Comparison of ENCODE assay signal across 29 cellular contexts in genomic region chr3:38086496-38086895, GRCh38. TPM values are rescaled to one million over a fixed set of nuclear protein-coding genes. Genes with fewer than 3 reads are reported as not detected.
"Had no signal": no experiment of that assay in that cellular context is flagged by ENCODE, and none has a peak within 500 bp of the region (broad histone marks: within the 10 kb centered on the region; RNA-seq: fewer than 3 reads in every experiment).

No MANE protein-coding gene starts in this region.

- H3K4me3 Mint-ChIP-seq: activated CD4-positive, alpha-beta memory T cell treated with anti-CD3 and anti-CD28 coated beads for 36 hours; activated CD4-positive, alpha-beta T cell treated with anti-CD3 and anti-CD28 coated beads for 36 hours; activated CD4-positive, alpha-beta T cell treated with anti-CD3 and anti-CD28 coated beads, Interleukin-2, amount 10 ng/mL, durations not matched to agents 24 days and 14 days; activated CD8-positive, alpha-beta memory T cell treated with anti-CD3 and anti-CD28 coated beads, Interleukin-2, amount 10 ng/mL, durations not matched to agents 7 days and 5 days; activated CD8-positive, alpha-beta T cell treated with anti-CD3 and anti-CD28 coated beads, Interleukin-2, amount 10 ng/mL, durations not matched to agents 7 days and 5 days; activated naive CD4-positive, alpha-beta T cell treated with anti-CD3 and anti-CD28 coated beads for 36 hours; activated naive CD8-positive, alpha-beta T cell treated with anti-CD3 and anti-CD28 coated beads, Interleukin-2, amount 10 ng/mL, durations not matched to agents 7 days and 5 days; activated T-helper 1 cell treated with anti-CD3 and anti-CD28 coated beads, Interleukin-12 subunit alpha, Interleukin-12 subunit beta, Interleukin-2, Interleukin-4 antibody, amounts not matched to agents 30 ng/mL and 10 ng/mL and 1 ng/mL, durations not matched to agents 14 hours and 24 hours and 36 hours; brain had no signal

- H3K4me1 ChIP-seq: ascending aorta, breast epithelium, colonic mucosa, esophagus squamous epithelium had no signal

- H3K27ac ChIP-seq: breast epithelium, cardiac muscle cell, colonic mucosa, epithelial cell of prostate, esophagus squamous epithelium had no signal

- ATAC-seq: activated CD4-positive, alpha-beta T cell treated with anti-CD3 and anti-CD28 coated beads for 36 hours had no signal

- DNase-seq: activated CD4-positive, alpha-beta memory T cell treated with anti-CD3 and anti-CD28 coated beads for 36 hours; activated CD4-positive, alpha-beta T cell treated with anti-CD3 and anti-CD28 coated beads for 36 hours; activated CD4-positive, alpha-beta T cell treated with anti-CD3 and anti-CD28 coated beads, Interleukin-2, amount 10 ng/mL, durations not matched to agents 24 days and 14 days; activated CD4-positive, CD25-positive, alpha-beta regulatory T cell; activated CD4-positive, CD25-positive, alpha-beta regulatory T cell treated with anti-CD3 and anti-CD28 coated beads, Interleukin-2, amount 50 U/mL, for 72 hours; activated CD8-positive, alpha-beta memory T cell treated with anti-CD3 and anti-CD28 coated beads, Interleukin-2, amount 10 ng/mL, durations not matched to agents 7 days and 5 days; activated CD8-positive, alpha-beta memory T cell treated with anti-CD3 and anti-CD28 coated beads, Interleukin-2, amount 50 U/mL, for 4 hours; activated CD8-positive, alpha-beta T cell treated with anti-CD3 and anti-CD28 coated beads, Interleukin-2, amount 10 ng/mL, durations not matched to agents 7 days and 5 days; activated effector memory CD4-positive, alpha-beta T cell treated with anti-CD3 and anti-CD28 coated beads, Interleukin-2, amount 50 U/mL, for 16 hours; activated naive CD4-positive, alpha-beta T cell treated with anti-CD3 and anti-CD28 coated beads for 36 hours; activated naive CD8-positive, alpha-beta T cell treated with anti-CD3 and anti-CD28 coated beads, Interleukin-2, amount 10 ng/mL, durations not matched to agents 7 days and 5 days; activated T-cell treated with anti-CD3 and anti-CD28 coated beads, Interleukin-2, amount 50 U/mL, for 1 hour; activated T-cell treated with anti-CD3 and anti-CD28 coated beads, Interleukin-2, amount 50 U/mL, for 48 hours; central memory CD4-positive, alpha-beta T cell; cerebellar nuclear complex; colonic mucosa; effector CD8-positive, alpha-beta T cell; esophagus squamous epithelium; foreskin fibroblast; T-helper 1 cell; T-helper 2 cell had no signal

- H3K27me3 ChIP-seq: ascending aorta, breast epithelium, cardiac muscle cell, colonic mucosa, esophagus squamous epithelium had no signal

- H3K4me3 ChIP-seq: ascending aorta, breast epithelium, cardiac muscle cell, colonic mucosa, esophagus squamous epithelium had no signal

- H3K27ac Mint-ChIP-seq: activated CD4-positive, alpha-beta memory T cell treated with anti-CD3 and anti-CD28 coated beads for 36 hours; activated CD4-positive, alpha-beta T cell treated with anti-CD3 and anti-CD28 coated beads for 36 hours; activated CD4-positive, alpha-beta T cell treated with anti-CD3 and anti-CD28 coated beads, Interleukin-2, amount 10 ng/mL, durations not matched to agents 24 days and 14 days; activated CD8-positive, alpha-beta memory T cell treated with anti-CD3 and anti-CD28 coated beads, Interleukin-2, amount 10 ng/mL, durations not matched to agents 7 days and 5 days; activated CD8-positive, alpha-beta T cell treated with anti-CD3 and anti-CD28 coated beads, Interleukin-2, amount 10 ng/mL, durations not matched to agents 7 days and 5 days; activated naive CD4-positive, alpha-beta T cell treated with anti-CD3 and anti-CD28 coated beads for 36 hours; activated naive CD8-positive, alpha-beta T cell treated with anti-CD3 and anti-CD28 coated beads, Interleukin-2, amount 10 ng/mL, durations not matched to agents 7 days and 5 days; activated T-helper 1 cell treated with anti-CD3 and anti-CD28 coated beads, Interleukin-12 subunit alpha, Interleukin-12 subunit beta, Interleukin-2, Interleukin-4 antibody, amounts not matched to agents 30 ng/mL and 10 ng/mL and 1 ng/mL, durations not matched to agents 14 hours and 24 hours and 36 hours; activated T-helper 2 cell treated with anti-CD3 and anti-CD28 coated beads, Interferon-gamma antibody, Interleukin-2, Interleukin-4, amounts not matched to agents 10 μg/mL and 5 μg/mL and 100 μg/mL, durations not matched to agents 14 hours and 24 hours and 36 hours; brain had no signal

- H3K4me1 Mint-ChIP-seq: activated CD4-positive, alpha-beta T cell treated with anti-CD3 and anti-CD28 coated beads for 36 hours; activated CD4-positive, alpha-beta T cell treated with anti-CD3 and anti-CD28 coated beads, Interleukin-2, amount 10 ng/mL, durations not matched to agents 24 days and 14 days; brain had no signal

- H3K36me3 ChIP-seq: ascending aorta, breast epithelium, cardiac muscle cell, colonic mucosa, esophagus squamous epithelium had no signal

- H3K27me3 Mint-ChIP-seq: activated CD4-positive, alpha-beta memory T cell treated with anti-CD3 and anti-CD28 coated beads for 36 hours; activated CD4-positive, alpha-beta T cell treated with anti-CD3 and anti-CD28 coated beads for 36 hours; activated CD8-positive, alpha-beta memory T cell treated with anti-CD3 and anti-CD28 coated beads, Interleukin-2, amount 10 ng/mL, durations not matched to agents 7 days and 5 days; activated naive CD8-positive, alpha-beta T cell treated with anti-CD3 and anti-CD28 coated beads, Interleukin-2, amount 10 ng/mL, durations not matched to agents 7 days and 5 days had no signal

- H3K9me3 ChIP-seq: ascending aorta, breast epithelium, colonic mucosa had no signal

RNA-seq across cellular contexts. Expression of gene DLEC1, which starts 47.5 kb away (rescaled TPM):
- total RNA-seq: endothelial cell of umbilical vein had no signal
